ENCODE assay signal across 1 cellular context in genomic region chr15:98776607-98777281, GRCh38.
TF ChIP-seq lines count a peak whose summit lies in the region.

No MANE protein-coding gene starts in this region.

TF ChIP-seq in K562, 482 proteins besides CTCF, POLR2A, EP300 and RAD21 (continued from another document):
- TF ChIP-seq ZNF584 (CRISPR knock-in tag; IDR thresholded peaks at IDR 0.05; ENCODE audit: low read depth), result 0 out of 2 replicates have a peak, but pooled peaks have one; percentile 46
- TF ChIP-seq CBFA2T3 (IDR thresholded peaks at IDR 0.05), result peak; percentile 81
- TF ChIP-seq ZNF830 (CRISPR knock-in tag; IDR thresholded peaks at IDR 0.05), result no peak
- 0 out of 2 replicates have a peak, but pooled peaks have one; percentile 19 for TF ChIP-seq ZFX (CRISPR knock-in tag; IDR thresholded peaks at IDR 0.05)
- no peak for TF ChIP-seq CC2D1A (IDR thresholded peaks at IDR 0.05)
- TF ChIP-seq EZH2 (IDR thresholded peaks at IDR 0.05; ENCODE audit: borderline replicate concordance, low read depth, low read length), result no peak
- TF ChIP-seq STAT5A (IDR thresholded peaks at IDR 0.05; ENCODE audit: borderline replicate concordance, low read length), result peak; percentile 37; the same call in 1 of the 2 replicates
- TF ChIP-seq CBX5 (IDR thresholded peaks at IDR 0.05; ENCODE audit: borderline replicate concordance, low read depth), result no peak
- TF ChIP-seq, protein P1, sequence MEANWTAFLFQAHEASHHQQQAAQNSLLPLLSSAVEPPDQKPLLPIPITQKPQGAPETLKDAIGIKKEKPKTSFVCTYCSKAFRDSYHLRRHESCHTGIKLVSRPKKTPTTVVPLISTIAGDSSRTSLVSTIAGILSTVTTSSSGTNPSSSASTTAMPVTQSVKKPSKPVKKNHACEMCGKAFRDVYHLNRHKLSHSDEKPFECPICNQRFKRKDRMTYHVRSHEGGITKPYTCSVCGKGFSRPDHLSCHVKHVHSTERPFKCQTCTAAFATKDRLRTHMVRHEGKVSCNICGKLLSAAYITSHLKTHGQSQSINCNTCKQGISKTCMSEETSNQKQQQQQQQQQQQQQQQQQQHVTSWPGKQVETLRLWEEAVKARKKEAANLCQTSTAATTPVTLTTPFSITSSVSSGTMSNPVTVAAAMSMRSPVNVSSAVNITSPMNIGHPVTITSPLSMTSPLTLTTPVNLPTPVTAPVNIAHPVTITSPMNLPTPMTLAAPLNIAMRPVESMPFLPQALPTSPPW (CRISPR knock-in tag; IDR thresholded peaks at IDR 0.05), result peak; percentile 77
- peak; percentile 73 for TF ChIP-seq PML (IDR thresholded peaks at IDR 0.05; ENCODE audit: low read length)
- TF ChIP-seq ZNF407 (IDR thresholded peaks at IDR 0.05; ENCODE audit: low read depth), result no peak
- TF ChIP-seq MTA2 (IDR thresholded peaks at IDR 0.05; ENCODE audit: low read depth), result 0 out of 2 replicates have a peak, but pooled peaks have one; percentile 18
- peak; percentile 90 for TF ChIP-seq TEAD4 (IDR thresholded peaks at IDR 0.05; ENCODE audit: low read length)
- TF ChIP-seq TEAD4 (CRISPR knock-in tag; IDR thresholded peaks at IDR 0.05; ENCODE audit: borderline replicate concordance), result no peak
- no peak for TF ChIP-seq ZNF764 (CRISPR knock-in tag; IDR thresholded peaks at IDR 0.05; ENCODE audit: low read depth)
- peak; percentile 62 for TF ChIP-seq POLR2AphosphoS5 (IDR thresholded peaks at IDR 0.05; ENCODE audit: control insufficient read depth, insufficient read depth, low read depth, low read length)
- TF ChIP-seq FOSL1 (tag; conservative IDR thresholded peaks at IDR 0.05), result no peak
- 0 out of 4 replicates have a peak, but pooled peaks of 1 of the 2 experiments have one; percentile 22 for TF ChIP-seq TRIM24 (IDR thresholded peaks at IDR 0.05)
- peak; percentile 70 for TF ChIP-seq TAL1 (IDR thresholded peaks at IDR 0.05)
- 0 out of 2 replicates have a peak, but pooled peaks have one; percentile 13 for TF ChIP-seq BCOR (IDR thresholded peaks at IDR 0.05)
- TF ChIP-seq MLLT1 (IDR thresholded peaks at IDR 0.05), result 0 out of 4 replicates have a peak, but pooled peaks of 1 of the 2 experiments have one; percentile 43
- peak; percentile 60 for TF ChIP-seq CBFA2T2 (conservative IDR thresholded peaks at IDR 0.05)
- TF ChIP-seq ZNF121 (CRISPR knock-in tag; conservative IDR thresholded peaks at IDR 0.05), result no peak
- no peak for TF ChIP-seq PYGO2 (tag; IDR thresholded peaks at IDR 0.05)
- TF ChIP-seq MAZ (CRISPR knock-in tag; conservative IDR thresholded peaks at IDR 0.05 in 1 of 2, IDR thresholded peaks at IDR 0.05 in 1 of 2), result peak; percentile 43 to 52; a peak in 2 of 4 replicates
- no peak for TF ChIP-seq HMG20A (CRISPR knock-in tag; conservative IDR thresholded peaks at IDR 0.05)
- TF ChIP-seq FOXK1 (CRISPR knock-in tag; IDR thresholded peaks at IDR 0.05; ENCODE audit: borderline replicate concordance), result no peak
- no peak for TF ChIP-seq TBL1XR1 (IDR thresholded peaks at IDR 0.05; ENCODE audit: low read length in 2 of 2)
- 0 out of 2 replicates have a peak, but pooled peaks have one; percentile 39 for TF ChIP-seq SOX6 (IDR thresholded peaks at IDR 0.05)
- no peak for TF ChIP-seq CTBP1 (IDR thresholded peaks at IDR 0.05; ENCODE audit: borderline replicate concordance)
- TF ChIP-seq ARID1B (IDR thresholded peaks at IDR 0.05), result peak; percentile 64; the same call in 1 of the 2 replicates
- TF ChIP-seq ZNF644 (tag; IDR thresholded peaks at IDR 0.05; ENCODE audit: low read depth), result no peak
- TF ChIP-seq NCOR1 (IDR thresholded peaks at IDR 0.05), result peak; percentile 44; the same call in 1 of the 2 replicates
- no peak for TF ChIP-seq NR2C2 (CRISPR knock-in tag; IDR thresholded peaks at IDR 0.05)
- TF ChIP-seq NR2C2 (tag; IDR thresholded peaks at IDR 0.05), result peak; percentile 19; the same call in 1 of the 2 replicates
- TF ChIP-seq DPF2 (IDR thresholded peaks at IDR 0.05), result peak; percentile 43; the same call in 1 of the 2 replicates
- TF ChIP-seq NFIC (IDR thresholded peaks at IDR 0.05), result peak; percentile 7; the same call in 1 of the 2 replicates
- no peak for TF ChIP-seq RUNX1 (IDR thresholded peaks at IDR 0.05; ENCODE audit: low read depth)
- TF ChIP-seq FUS (optimal IDR thresholded peaks at IDR 0.05; ENCODE audit: low read depth, low read length), result no peak
- 0 out of 2 replicates have a peak, but pooled peaks have one; percentile 39 for TF ChIP-seq ZKSCAN8 (CRISPR knock-in tag; IDR thresholded peaks at IDR 0.05)
- no peak for TF ChIP-seq TAF15 (IDR thresholded peaks at IDR 0.05; ENCODE audit: low read depth, low read length)
- no peak for TF ChIP-seq HBP1 (CRISPR knock-in tag; IDR thresholded peaks at IDR 0.05)
- no peak for TF ChIP-seq KDM4B (IDR thresholded peaks at IDR 0.05; ENCODE audit: borderline replicate concordance in 2 of 2, low read depth in 1 of 2)
- TF ChIP-seq GABPA (tag; conservative IDR thresholded peaks at IDR 0.05; ENCODE audit: low read depth), result no peak
- TF ChIP-seq BACH1 (tag; IDR thresholded peaks at IDR 0.05), result no peak
- 0 out of 4 replicates have a peak, but pooled peaks of 1 of the 2 experiments have one; percentile 9 for TF ChIP-seq KDM1A (IDR thresholded peaks at IDR 0.05)
- TF ChIP-seq TFAP4 (CRISPR knock-in tag; IDR thresholded peaks at IDR 0.05; ENCODE audit: borderline replicate concordance), result peak; percentile 85; the same call in 1 of the 2 replicates
- TF ChIP-seq ESRRA (IDR thresholded peaks at IDR 0.05; ENCODE audit: borderline replicate concordance, low read depth), result 0 out of 2 replicates have a peak, but pooled peaks have one; percentile 27
- TF ChIP-seq, protein P2, sequence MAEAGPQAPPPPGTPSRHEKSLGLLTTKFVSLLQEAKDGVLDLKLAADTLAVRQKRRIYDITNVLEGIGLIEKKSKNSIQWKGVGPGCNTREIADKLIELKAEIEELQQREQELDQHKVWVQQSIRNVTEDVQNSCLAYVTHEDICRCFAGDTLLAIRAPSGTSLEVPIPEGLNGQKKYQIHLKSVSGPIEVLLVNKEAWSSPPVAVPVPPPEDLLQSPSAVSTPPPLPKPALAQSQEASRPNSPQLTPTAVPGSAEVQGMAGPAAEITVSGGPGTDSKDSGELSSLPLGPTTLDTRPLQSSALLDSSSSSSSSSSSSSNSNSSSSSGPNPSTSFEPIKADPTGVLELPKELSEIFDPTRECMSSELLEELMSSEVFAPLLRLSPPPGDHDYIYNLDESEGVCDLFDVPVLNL (CRISPR knock-in tag; IDR thresholded peaks at IDR 0.05; ENCODE audit: low read depth), result no peak
